In genomic region chr6:82257088-82257774, GRCh38 we compare ENCODE assay signal across 25 cellular contexts. TPM values are rescaled to one million over a fixed set of nuclear protein-coding genes. Genes with fewer than 3 reads are reported as not detected.
A peak's percentile ranks its signal among the peaks of the same experiment; 100 is the strongest.
DNase-seq lines count a peak whose midpoint lies in the region; ATAC-seq, FAIRE-seq and TF ChIP-seq lines count a peak whose summit lies in the region.
"Had no signal": no experiment of that assay in that cellular context is flagged by ENCODE, and none has a peak within 500 bp of the region (broad histone marks: within the 10 kb centered on the region; RNA-seq: fewer than 3 reads in every experiment).

No MANE protein-coding gene starts in this region.

- no TSS peak for BruUV-seq in HepG2 (replicated peaks; lab: Mats Ljungman, UMichigan)

- H3K36me3 ChIP-seq in HepG2 (replicated peaks in 1 of 2; ENCODE audit: control insufficient read depth in 1 of 2, insufficient read depth in 2 of 2, low read length in 2 of 2) (no peaks in the 10 kb centered on the region), right lobe of liver (no peaks in the 10 kb centered on the region), endodermal cell (ENCODE audit: control insufficient read depth, insufficient read depth, low read length) (no peaks in the 10 kb centered on the region)
- H3K36me3 ChIP-seq: gastrocnemius medialis had no signal

- no peaks in the 10 kb centered on the region for H4K20me1 ChIP-seq in HepG2 (ENCODE audit: insufficient read depth, low read length)

- H3K27me3 ChIP-seq in HepG2 (ENCODE audit: control insufficient read depth in 1 of 2, insufficient read depth in 2 of 2, low read length in 2 of 2) (no peaks in the 10 kb centered on the region), right lobe of liver (no peaks in the 10 kb centered on the region), endodermal cell (ENCODE audit: control insufficient read depth, insufficient read depth, low read length, poor library complexity, severe bottlenecking) (no peaks in the 10 kb centered on the region)
- H3K27me3 ChIP-seq: gastrocnemius medialis had no signal

- H3K36me3 Mint-ChIP-seq in endodermal cell (ENCODE audit: low read depth), result no peaks in the 10 kb centered on the region
- no peaks in the 10 kb centered on the region for H3K36me3 Mint-ChIP-seq in natural killer cell treated with Interleukin-12 subunit alpha and Interleukin-12 subunit beta and Interleukin-15 and Interleukin-18, amount 100 ng/mL, for 72 hours
- H3K36me3 Mint-ChIP-seq: activated naive CD8-positive, alpha-beta T cell treated with anti-CD3 and anti-CD28 coated beads for 36 hours; brain; type B pancreatic cell had no signal

- no peak overlapping the region for H3K9ac ChIP-seq in HepG2 (ENCODE audit: insufficient read depth, low read depth, low read length)
- H3K9ac ChIP-seq in endodermal cell (ENCODE audit: extremely low read depth, low read length, poor library complexity, severe bottlenecking), result no peak overlapping the region

- intact Hi-C loops in HepG2 (cut with micrococcal nuclease; ENCODE audit: unreplicated experiment) (loop anchor here (10.0 kb wide), 2 partner anchors 958 to 1258 kb away; partner anchors contain the start of gene PRSS35), right lobe of liver (cut with DNase I) (no loop called here)

- TF ChIP-seq RAD21 in HepG2 (CRISPR knock-in tag; IDR thresholded peaks at IDR 0.05), result no peak

- peaks cover 41% of the 10 kb centered on the region for H3K4me1 Mint-ChIP-seq in endodermal cell
- no peaks in the 10 kb centered on the region for H3K4me1 Mint-ChIP-seq in natural killer cell treated with Interleukin-12 subunit alpha and Interleukin-12 subunit beta and Interleukin-15 and Interleukin-18, amount 100 ng/mL, for 72 hours (ENCODE audit: low read depth in 2 of 2)
- H3K4me1 Mint-ChIP-seq: activated naive CD8-positive, alpha-beta T cell treated with anti-CD3 and anti-CD28 coated beads for 36 hours had no signal

- POLR2A ChIA-PET in HepG2 (lab: Yijun Ruan, JAX), result interaction anchor here (1.0 kb wide), 1 partner anchor 9 kb away, joined by 3 read pairs; no protein-coding TSS in a partner anchor

- no peaks in the 10 kb centered on the region for H3K9me3 Mint-ChIP-seq in endodermal cell
- H3K9me3 Mint-ChIP-seq in natural killer cell treated with Interleukin-12 subunit alpha and Interleukin-12 subunit beta and Interleukin-15 and Interleukin-18, amount 100 ng/mL, for 72 hours, result no peaks in the 10 kb centered on the region
- H3K9me3 Mint-ChIP-seq: activated naive CD8-positive, alpha-beta T cell treated with anti-CD3 and anti-CD28 coated beads for 36 hours; activated T-helper 1 cell treated with anti-CD3 and anti-CD28 coated beads, Interleukin-12 subunit alpha, Interleukin-12 subunit beta, Interleukin-2, Interleukin-4 antibody, amounts not matched to agents 30 ng/mL and 10 ng/mL and 1 ng/mL, durations not matched to agents 14 hours and 24 hours and 36 hours; brain; dendritic cell treated with granulocyte-macrophage colony-stimulating factor and Interleukin-4, amounts not matched to agents 40 ng/mL and 50 ng/mL, for 4 days; type B pancreatic cell had no signal

- ATAC-seq in HepG2 (peak; percentile 33; the same call in 1 of the 3 replicates), right lobe of liver (no peak), HG02571 (IDR thresholded peaks at IDR 0.05; ENCODE audit: unreplicated experiment) (no peak)
- ATAC-seq in natural killer cell treated with Interleukin-12 subunit alpha and Interleukin-12 subunit beta and Interleukin-15 and Interleukin-18, amount 100 ng/mL, for 72 hours, result no peak
- ATAC-seq: gastrocnemius medialis, right cardiac atrium had no signal

- WGBS in HepG2 (ENCODE audit: low lambda C conversion rate), result 6% methylated on average over 1 of the region's 1 CpG
- 67% methylated on average over 1 of the region's 1 CpG for WGBS in right lobe of liver (ENCODE audit: insufficient coverage, low coverage, low lambda C conversion rate, missing lambda C conversion rate)
- 9 to 38% methylated on average over 1 of the region's 1 CpG for WGBS in endodermal cell (ENCODE audit: insufficient coverage in 1 of 2, insufficient read length in 1 of 2), 2 experiments

- H3K4me3 Mint-ChIP-seq in endodermal cell, result peak overlapping the region; percentile 43
- no peak overlapping the region for H3K4me3 Mint-ChIP-seq in natural killer cell treated with Interleukin-12 subunit alpha and Interleukin-12 subunit beta and Interleukin-15 and Interleukin-18, amount 100 ng/mL, for 72 hours
- H3K4me3 Mint-ChIP-seq: activated naive CD8-positive, alpha-beta T cell treated with anti-CD3 and anti-CD28 coated beads for 36 hours; activated T-helper 1 cell treated with anti-CD3 and anti-CD28 coated beads, Interleukin-12 subunit alpha, Interleukin-12 subunit beta, Interleukin-2, Interleukin-4 antibody, amounts not matched to agents 30 ng/mL and 10 ng/mL and 1 ng/mL, durations not matched to agents 14 hours and 24 hours and 36 hours; brain; dendritic cell treated with granulocyte-macrophage colony-stimulating factor and Interleukin-4, amounts not matched to agents 40 ng/mL and 50 ng/mL, for 4 days; type B pancreatic cell had no signal

- no peak overlapping the region for H3K4me2 ChIP-seq in HepG2 (ENCODE audit: low read depth, low read length)

- peak overlapping the region; percentile 93 for H3K27ac Mint-ChIP-seq in endodermal cell
- no peak overlapping the region for H3K27ac Mint-ChIP-seq in natural killer cell treated with Interleukin-12 subunit alpha and Interleukin-12 subunit beta and Interleukin-15 and Interleukin-18, amount 100 ng/mL, for 72 hours
- H3K27ac Mint-ChIP-seq: activated naive CD8-positive, alpha-beta T cell treated with anti-CD3 and anti-CD28 coated beads for 36 hours; activated T-helper 1 cell treated with anti-CD3 and anti-CD28 coated beads, Interleukin-12 subunit alpha, Interleukin-12 subunit beta, Interleukin-2, Interleukin-4 antibody, amounts not matched to agents 30 ng/mL and 10 ng/mL and 1 ng/mL, durations not matched to agents 14 hours and 24 hours and 36 hours; brain; dendritic cell treated with granulocyte-macrophage colony-stimulating factor and Interleukin-4, amounts not matched to agents 40 ng/mL and 50 ng/mL, for 4 days; type B pancreatic cell had no signal

- no peak for TF ChIP-seq POLR2A in HepG2 (IDR thresholded peaks at IDR 0.05; ENCODE audit: insufficient read depth in 1 of 2, low read depth in 2 of 2, low read length in 2 of 2)
- TF ChIP-seq POLR2A in right lobe of liver (IDR thresholded peaks at IDR 0.05), result no peak

- TF ChIP-seq EP300 in HepG2 (IDR thresholded peaks at IDR 0.05; ENCODE audit: low read depth in 2 of 2, low read length in 2 of 2) (no peak), HepG2 (CRISPR knock-in tag; IDR thresholded peaks at IDR 0.05; ENCODE audit: borderline replicate concordance) (no peak)

- H3K4me3 ChIP-seq in HepG2 (replicated peaks in 1 of 3; ENCODE audit: insufficient read depth in 1 of 3, low read depth in 2 of 3, low read length in 3 of 3), result no peak overlapping the region
- no peak overlapping the region for H3K4me3 ChIP-seq in right lobe of liver
- no peak overlapping the region for H3K4me3 ChIP-seq in endodermal cell (ENCODE audit: low read length)
- H3K4me3 ChIP-seq: gastrocnemius medialis had no signal

- H3K79me2 ChIP-seq in HepG2 (ENCODE audit: insufficient read depth, low read length), result no peaks in the 10 kb centered on the region

- H3K27ac ChIP-seq in HepG2 (ENCODE audit: extremely low read length, insufficient read depth, low read length) (no peak overlapping the region), right lobe of liver (no peak overlapping the region), endodermal cell (ENCODE audit: low read depth, low read length) (no peak overlapping the region)
- H3K27ac ChIP-seq: gastrocnemius medialis had no signal

- H2AFZ ChIP-seq in HepG2 (ENCODE audit: low read length), result no peak overlapping the region

- no peak for DNase-seq in HepG2 (ENCODE audit: low spot score)
- no peak for DNase-seq in right lobe of liver
- peak; percentile 72 for DNase-seq in NCI-H526 treated with DMSO at 0.1 percent for 48 hours (lab: John Stamatoyannopoulos, UW)
- DNase-seq in endodermal cell, result peak; percentile 66
- DNase-seq in NCI-H1436 treated with DMSO at 0.1 percent for 48 hours (lab: John Stamatoyannopoulos, UW), result no peak
- DNase-seq in NCI-H187 (lab: John Stamatoyannopoulos, UW), result no peak
- no peak for DNase-seq in natural killer cell treated with Interleukin-12 subunit alpha and Interleukin-12 subunit beta and Interleukin-15 and Interleukin-18, amount 100 ng/mL, for 72 hours (ENCODE audit: low spot score)
- DNase-seq: activated CD4-positive, CD25-positive, alpha-beta regulatory T cell treated with anti-CD3 and anti-CD28 coated beads, Interleukin-2, amount 50 U/mL, for 72 hours; activated CD8-positive, alpha-beta memory T cell treated with anti-CD3 and anti-CD28 coated beads for 24 hours; activated naive CD8-positive, alpha-beta T cell treated with anti-CD3 and anti-CD28 coated beads for 36 hours; EL; erythroblast; gastrocnemius medialis; Kasumi-1; NCI-H1417 treated with DMSO at 0.1 percent for 48 hours; NCI-H2227 treated with DMSO at 0.1 percent for 48 hours; nucleus accumbens; right cardiac atrium; SHP77 treated with DMSO at 0.1 percent for 48 hours; stimulated activated naive CD4-positive, alpha-beta T cell treated with Interleukin-2 at 50 U/mL for 16 hours had no signal

- H3K27me3 Mint-ChIP-seq in endodermal cell (ENCODE audit: insufficient read depth), result no peaks in the 10 kb centered on the region
- peaks cover 0 to 6% of the 10 kb centered on the region in 2 donors for H3K27me3 Mint-ChIP-seq in natural killer cell treated with Interleukin-12 subunit alpha and Interleukin-12 subunit beta and Interleukin-15 and Interleukin-18, amount 100 ng/mL, for 72 hours
- H3K27me3 Mint-ChIP-seq: dendritic cell treated with granulocyte-macrophage colony-stimulating factor and Interleukin-4, amounts not matched to agents 40 ng/mL and 50 ng/mL, for 4 days; type B pancreatic cell had no signal

- in situ Hi-C loops in HepG2 (cut with HindIII; ENCODE audit: extremely low pct_ligation_motif_present, low pct_unique_long_range_greater_than_20kb), result loop anchor here (25.0 kb wide), 1 partner anchor 1255 kb away; the partner anchor contains the start of gene PRSS35

- peaks cover 4% of the 10 kb centered on the region; the same call in 1 of the 2 replicates for H3K4me1 ChIP-seq in HepG2 (ENCODE audit: insufficient read depth, low read length)
- no peaks in the 10 kb centered on the region for H3K4me1 ChIP-seq in right lobe of liver
- H3K4me1 ChIP-seq in endodermal cell (ENCODE audit: control insufficient read depth, insufficient read depth, low read length), result peaks cover 3% of the 10 kb centered on the region
- H3K4me1 ChIP-seq: gastrocnemius medialis had no signal

- H3K9me3 ChIP-seq in HepG2 (ENCODE audit: low read length) (no peaks in the 10 kb centered on the region), right lobe of liver (no peaks in the 10 kb centered on the region), endodermal cell (ENCODE audit: control insufficient read depth, low read length) (peaks cover 10% of the 10 kb centered on the region)
- H3K9me3 ChIP-seq: gastrocnemius medialis had no signal

- no peak for TF ChIP-seq CTCF in HepG2 (CRISPR knock-in tag; IDR thresholded peaks at IDR 0.05)
- no peak for TF ChIP-seq CTCF in right lobe of liver (IDR thresholded peaks at IDR 0.05)
- peak; percentile 70 for TF ChIP-seq CTCF in endodermal cell (conservative IDR thresholded peaks at IDR 0.05)

- no peak for FAIRE-seq in HepG2 (lab: Jason Lieb, UNC)

- CTCF ChIA-PET in HepG2 (lab: Yijun Ruan, JAX; ENCODE audit: low intra/inter-chr PET ratio, low total read pairs), result no interaction called here

RNA-seq across cellular contexts. Expression of gene IBTK, which starts 9.7 kb away (rescaled TPM):
- total RNA-seq in HepG2 (2016; rRNA removed; fragmentation: Illumina TruSeq; extraction: Trizol), result 60.0 and 94.7 TPM in 2 replicates
- 24.2 and 28.4 TPM in 2 replicates for total RNA-seq in HepG2 (2016; cell fraction: cytosol; rRNA removed; fragmentation: Illumina TruSeq; extraction: Trizol; ENCODE audit: low read depth)
- total RNA-seq in HepG2 (2016; cell fraction: insoluble cytoplasmic fraction; rRNA removed; fragmentation: Illumina TruSeq; extraction: Trizol), result 58.7 and 90.4 TPM in 2 replicates
- 24.1 and 28.8 TPM in 2 replicates for total RNA-seq in HepG2 (2016; cell fraction: membrane; rRNA removed; fragmentation: Illumina TruSeq; extraction: Trizol)
- 62.4 and 63.5 TPM in 2 replicates for total RNA-seq in HepG2 (2016; cell fraction: nucleus; rRNA removed; fragmentation: Illumina TruSeq; extraction: Trizol)
- polyA plus RNA-seq in HepG2 (2011; rRNA removed), result 17.8 and 23.8 TPM in 2 replicates
- 8.1 and 13.4 TPM in 2 replicates for polyA plus RNA-seq in HepG2 (2011; cell fraction: cytosol; rRNA removed)
- polyA plus RNA-seq in HepG2 (2011; cell fraction: nucleus; rRNA removed), result 10.4 and 13.5 TPM in 2 replicates
- 22.7 and 25.3 TPM in 2 replicates for polyA plus RNA-seq in HepG2 (2012)
- polyA plus RNA-seq in HepG2 (2016; cell fraction: cytosol; fragmentation: Illumina TruSeq; extraction: Trizol; ENCODE audit: low read depth), result 2.3 and 2.6 TPM in 2 replicates
- 46.7 and 54.0 TPM in 2 replicates for polyA plus RNA-seq in HepG2 (2016; cell fraction: insoluble cytoplasmic fraction; fragmentation: Illumina TruSeq; extraction: Trizol; ENCODE audit: low read depth)
- polyA plus RNA-seq in HepG2 (2016; cell fraction: membrane; fragmentation: Illumina TruSeq; extraction: Trizol; ENCODE audit: low read depth), result 7.3 and 8.6 TPM in 2 replicates
- polyA plus RNA-seq in HepG2 (2016; cell fraction: nucleus; fragmentation: Illumina TruSeq; extraction: Trizol; ENCODE audit: insufficient read depth, low read depth), result 45.7 and 47.5 TPM in 2 replicates
- polyA minus RNA-seq in HepG2 (2011; rRNA and poly(A)+ RNA removed; ENCODE audit: low replicate concordance), result 35.3 and 36.2 TPM in 2 replicates
- 36.4 and 42.9 TPM in 2 replicates for polyA minus RNA-seq in HepG2 (2011; cell fraction: cytosol; rRNA and poly(A)+ RNA removed)
- polyA minus RNA-seq in HepG2 (2011; cell fraction: nucleus; rRNA and poly(A)+ RNA removed), result 123 TPM in 2 replicates
- total RNA-seq in right lobe of liver, result 10 to 100 TPM; 24.9 to 44.5 (median 28.9) TPM
- total RNA-seq in endodermal cell, result 10 to 100 TPM; 35.8 to 46.2 TPM
- 29.1 TPM for polyA plus RNA-seq in endodermal cell (2013, experiment 1 of 2)
- 29.0 TPM for polyA plus RNA-seq in endodermal cell (2013, experiment 2 of 2)
- total RNA-seq in natural killer cell treated with Interleukin-12 subunit alpha and Interleukin-12 subunit beta and Interleukin-15 and Interleukin-18, amount 100 ng/mL, for 72 hours, result 10 to 100 TPM; 34.3 to 37.1 TPM

Comparison
In these comparisons a context has a peak if more than half of its experiments do, and no peak if none do; other contexts are left out.
1. DNase-seq: peak in NCI-H526 treated with DMSO at 0.1 percent for 48 hours (single experiment) and endodermal cell (single experiment); none in HepG2 (single experiment), right lobe of liver (0 of 3), NCI-H1436 treated with DMSO at 0.1 percent for 48 hours (single experiment), NCI-H187 (0 of 2) and natural killer cell treated with Interleukin-12 subunit alpha and Interleukin-12 subunit beta and Interleukin-15 and Interleukin-18, amount 100 ng/mL, for 72 hours (single experiment).